11 cellular contexts compared by ENCODE assay signal in genomic region chr4:117560329-117560728, GRCh38.
A peak's percentile ranks its signal among the peaks of the same experiment; 100 is the strongest.
DNase-seq lines count a peak whose midpoint lies in the region; ATAC-seq, FAIRE-seq and TF ChIP-seq lines count a peak whose summit lies in the region.
"Had no signal": no experiment of that assay in that cellular context is flagged by ENCODE, and none has a peak within 500 bp of the region (broad histone marks: within the 10 kb centered on the region; RNA-seq: fewer than 3 reads in every experiment).

No MANE protein-coding gene starts in this region.

- H3K27ac Mint-ChIP-seq in progenitor cell of endocrine pancreas = no peak overlapping the region

- H3K27ac ChIP-seq in A549 = no peak overlapping the region
- H3K27ac ChIP-seq in RWPE1 = no peak overlapping the region
- H3K27ac ChIP-seq: BLaER1 had no signal

- no peaks in the 10 kb centered on the region for H3K9me3 Mint-ChIP-seq in progenitor cell of endocrine pancreas (ENCODE audit: low read depth)

- 0% methylated on average over 1 of the region's 1 CpG for WGBS in A549 (ENCODE audit: missing lambda C conversion rate)

- ATAC-seq in A549 (no peak), HG02852 (IDR thresholded peaks at IDR 0.05; ENCODE audit: unreplicated experiment) (no peak), GM21360 (IDR thresholded peaks at IDR 0.05; ENCODE audit: unreplicated experiment) (no peak)

- no peak for TF ChIP-seq POLR2A in A549 (IDR thresholded peaks at IDR 0.05; ENCODE audit: low read length)

- no peak overlapping the region for H3K4me2 ChIP-seq in A549
- H3K4me2 ChIP-seq: BLaER1 had no signal

- no peak overlapping the region for H3K4me3 ChIP-seq in A549
- H3K4me3 ChIP-seq in Jurkat, Clone E6-1 (ENCODE audit: low read length) = no peak overlapping the region
- H3K4me3 ChIP-seq: BLaER1 had no signal

- H3K36me3 Mint-ChIP-seq in progenitor cell of endocrine pancreas (ENCODE audit: insufficient read depth) = no peaks in the 10 kb centered on the region

- TF ChIP-seq EP300 in A549 (IDR thresholded peaks at IDR 0.05) = no peak

- H3K4me1 Mint-ChIP-seq in progenitor cell of endocrine pancreas (ENCODE audit: low read depth) = no peaks in the 10 kb centered on the region

- TF ChIP-seq CTCF in A549 (IDR thresholded peaks at IDR 0.05) (peak; percentile 17; the same call in 1 of the 3 replicates), RWPE1 (conservative IDR thresholded peaks at IDR 0.05; ENCODE audit: low read depth) (no peak), progenitor cell of endocrine pancreas (IDR thresholded peaks at IDR 0.05; ENCODE audit: unreplicated experiment) (no peak)

- CTCF ChIA-PET in A549 (lab: Yijun Ruan, JAX) = interaction anchor here (0.6 kb wide), 1 partner anchor 1381 kb away, joined by 4 read pairs; no protein-coding TSS in a partner anchor
- CTCF ChIA-PET in RWPE1 (lab: Yijun Ruan, JAX) = interaction anchor here (0.7 kb wide), 1 partner anchor 1350 kb away, joined by 3 read pairs; no protein-coding TSS in a partner anchor

- no peak overlapping the region for H3K4me3 Mint-ChIP-seq in progenitor cell of endocrine pancreas (ENCODE audit: low read depth)

- TF ChIP-seq RAD21 in A549 (conservative IDR thresholded peaks at IDR 0.05 in 1 of 2, IDR thresholded peaks at IDR 0.05 in 1 of 2) = no peak

- DNase-seq in A549 (ENCODE audit: low read depth in 1 of 2, low spot score in 1 of 2) (peak in 1 of 2 experiments; percentile 6), RWPE1 (ENCODE audit: low spot score) (peak; percentile 0), globus pallidus (ENCODE audit: low spot score) (peak; percentile 65), progenitor cell of endocrine pancreas (ENCODE audit: low spot score, unreplicated experiment) (no peak)
- peak; percentile 11 for DNase-seq in Jurkat, Clone E6-1 (ENCODE audit: low read depth, low spot score)
- DNase-seq in activated CD4-positive, alpha-beta T cell treated with anti-CD3 and anti-CD28 coated beads for 48 hours = no peak
- DNase-seq: GOT3, occipital lobe had no signal

- no peaks in the 10 kb centered on the region for H3K9me3 ChIP-seq in A549
- H3K9me3 ChIP-seq: BLaER1 had no signal

- POLR2A ChIA-PET in A549 (lab: Yijun Ruan, JAX) = no interaction called here
- POLR2A ChIA-PET in RWPE1 (lab: Yijun Ruan, JAX; ENCODE audit: low non-redundant PET) = no interaction called here

- no peak for FAIRE-seq in A549 (lab: Jason Lieb, UNC)

- H3K27me3 Mint-ChIP-seq in progenitor cell of endocrine pancreas = no peaks in the 10 kb centered on the region

- H3K4me1 ChIP-seq in A549 = no peaks in the 10 kb centered on the region
- H3K4me1 ChIP-seq: BLaER1 had no signal

TF ChIP-seq in A549, 52 proteins besides CTCF, POLR2A, EP300 and RAD21:
- TF ChIP-seq ZFP36 (IDR thresholded peaks at IDR 0.05; ENCODE audit: borderline replicate concordance, partially characterized antibody) (no peak), TP53 (CRISPR knock-in tag; IDR thresholded peaks at IDR 0.05) (no peak), JUN (IDR thresholded peaks at IDR 0.05) (no peak), SMC3 (IDR thresholded peaks at IDR 0.05) (no peak), FOSL2 (IDR thresholded peaks at IDR 0.05) (no peak), FOSL2 (CRISPR knock-in tag; IDR thresholded peaks at IDR 0.05) (no peak), CHD4 (IDR thresholded peaks at IDR 0.05; ENCODE audit: borderline replicate concordance) (no peak), CBX8 (IDR thresholded peaks at IDR 0.05) (no peak), BHLHE40 (IDR thresholded peaks at IDR 0.05; ENCODE audit: low read depth, low read length) (no peak), MAZ (IDR thresholded peaks at IDR 0.05; ENCODE audit: borderline replicate concordance, low read depth, low read length) (no peak)
- TF ChIP-seq, protein P1, sequence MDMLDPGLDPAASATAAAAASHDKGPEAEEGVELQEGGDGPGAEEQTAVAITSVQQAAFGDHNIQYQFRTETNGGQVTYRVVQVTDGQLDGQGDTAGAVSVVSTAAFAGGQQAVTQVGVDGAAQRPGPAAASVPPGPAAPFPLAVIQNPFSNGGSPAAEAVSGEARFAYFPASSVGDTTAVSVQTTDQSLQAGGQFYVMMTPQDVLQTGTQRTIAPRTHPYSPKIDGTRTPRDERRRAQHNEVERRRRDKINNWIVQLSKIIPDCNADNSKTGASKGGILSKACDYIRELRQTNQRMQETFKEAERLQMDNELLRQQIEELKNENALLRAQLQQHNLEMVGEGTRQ (IDR thresholded peaks at IDR 0.05) = no peak

Comparison
In these comparisons a context has a peak if more than half of its experiments do, and no peak if none do; other contexts are left out.
1. DNase-seq: peak in Jurkat, Clone E6-1 (single experiment), RWPE1 (single experiment) and globus pallidus (single experiment); none in activated CD4-positive, alpha-beta T cell treated with anti-CD3 and anti-CD28 coated beads for 48 hours (single experiment) and progenitor cell of endocrine pancreas (single experiment).